In genomic region chr2:196262606-196263005, GRCh38 we compare ENCODE assay signal across 12 cellular contexts.
DNase-seq lines count a peak whose midpoint lies in the region; ATAC-seq, FAIRE-seq and TF ChIP-seq lines count a peak whose summit lies in the region.
"Had no signal": no experiment of that assay in that cellular context is flagged by ENCODE, and none has a peak within 500 bp of the region (broad histone marks: within the 10 kb centered on the region; RNA-seq: fewer than 3 reads in every experiment).

No MANE protein-coding gene starts in this region.

- DNase-seq in Karpas-422 = no peak
- no peak for DNase-seq in activated naive CD8-positive, alpha-beta T cell treated with anti-CD3 and anti-CD28 coated beads, Interleukin-2, amount 50 U/mL, for 24 hours
- DNase-seq in naive B cell = no peak
- DNase-seq in stimulated activated CD4-positive, alpha-beta T cell treated with anti-CD3 and anti-CD28 coated beads, Interleukin-2, amount 100 ng/mL, for 24 hours = no peak
- no peak for DNase-seq in GM13977 (ENCODE audit: low spot score)
- no peak for DNase-seq in NCI-H1930 (lab: John Stamatoyannopoulos, UW)
- no peak for DNase-seq in H54 (ENCODE audit: insufficient read length, low spot score)
- DNase-seq: MG63, SHP77 had no signal

- H3K4me3 Mint-ChIP-seq in activated naive CD8-positive, alpha-beta T cell treated with anti-CD3 and anti-CD28 coated beads, Interleukin-2, amount 50 U/mL, for 24 hours = peak overlapping the region; percentile 82
- peak overlapping the region in 7 of 8 donors; percentile 31 to 88 (median 70) for H3K4me3 Mint-ChIP-seq in naive B cell
- H3K4me3 Mint-ChIP-seq: neural progenitor cell had no signal

- H3K79me2 ChIP-seq in Karpas-422 (ENCODE audit: low read length) = no peaks in the 10 kb centered on the region

- peaks cover 3% of the 10 kb centered on the region for H3K9me3 Mint-ChIP-seq in activated naive CD8-positive, alpha-beta T cell treated with anti-CD3 and anti-CD28 coated beads, Interleukin-2, amount 50 U/mL, for 24 hours
- H3K9me3 Mint-ChIP-seq in naive B cell = no peaks in the 10 kb centered on the region
- H3K9me3 Mint-ChIP-seq: neural progenitor cell had no signal

- H3K27me3 Mint-ChIP-seq in activated naive CD8-positive, alpha-beta T cell treated with anti-CD3 and anti-CD28 coated beads, Interleukin-2, amount 50 U/mL, for 24 hours = no peaks in the 10 kb centered on the region
- no peaks in the 10 kb centered on the region for H3K27me3 Mint-ChIP-seq in naive B cell

- no peak for TF ChIP-seq CTCF in GM13977 (IDR thresholded peaks at IDR 0.05; ENCODE audit: extremely low read depth, insufficient read depth, missing control alignments)

- peak overlapping the region; percentile 16 to 91 (median 62); a peak in 20 of 22 replicates for H3K9ac ChIP-seq in BLaER1 treated with 17β-estradiol and CSF1 and Interleukin-3, amounts not matched to agents 10 nM and 100 nM
- H3K9ac ChIP-seq in Karpas-422 (ENCODE audit: low read length) = peak overlapping the region; percentile 37; the same call in 1 of the 2 replicates
- H3K9ac ChIP-seq: neural progenitor cell had no signal

- H3K27ac ChIP-seq in BLaER1 treated with 17β-estradiol and CSF1 and Interleukin-3, amounts not matched to agents 10 nM and 100 nM = peak overlapping the region; percentile 52 to 95 (median 75)
- peak overlapping the region; percentile 59; the same call in 1 of the 2 replicates for H3K27ac ChIP-seq in Karpas-422 (ENCODE audit: low read length)
- H3K27ac ChIP-seq: neural progenitor cell had no signal

- H3K27me3 ChIP-seq in BLaER1 treated with 17β-estradiol and CSF1 and Interleukin-3, amounts not matched to agents 10 nM and 100 nM = no peaks in the 10 kb centered on the region
- H3K27me3 ChIP-seq in Karpas-422 (ENCODE audit: low read length) = no peaks in the 10 kb centered on the region
- H3K27me3 ChIP-seq: MG63, neural progenitor cell had no signal

- in situ Hi-C loops in GM13977 (cut with MboI; ENCODE audit: low pct_unique_long_range_greater_than_20kb, low sequenced_read_pairs, unreplicated experiment) = loop anchor here (25.0 kb wide), 1 partner anchor 100 kb away; the partner anchor contains the start of gene STK17B

- H3K4me2 ChIP-seq in BLaER1 treated with 17β-estradiol and CSF1 and Interleukin-3, amounts not matched to agents 10 nM and 100 nM = peak overlapping the region; percentile 50 to 96 (median 77)
- peak overlapping the region; percentile 53 for H3K4me2 ChIP-seq in Karpas-422 (ENCODE audit: low read depth, low read length, poor library complexity, severe bottlenecking)
- H3K4me2 ChIP-seq: neural progenitor cell had no signal

- H3K9me3 ChIP-seq in BLaER1 treated with 17β-estradiol and CSF1 and Interleukin-3, amounts not matched to agents 10 nM and 100 nM (replicated peaks in 1 of 11) = no peaks in the 10 kb centered on the region
- no peaks in the 10 kb centered on the region for H3K9me3 ChIP-seq in Karpas-422 (ENCODE audit: low read length)
- H3K9me3 ChIP-seq: MG63 had no signal

- peaks cover 25 to 85% (median 48%) of the 10 kb centered on the region in 10 experiments for H3K4me1 ChIP-seq in BLaER1 treated with 17β-estradiol and CSF1 and Interleukin-3, amounts not matched to agents 10 nM and 100 nM
- H3K4me1 ChIP-seq in Karpas-422 (ENCODE audit: low read length) = peaks cover 48% of the 10 kb centered on the region

- H3K27ac Mint-ChIP-seq in activated naive CD8-positive, alpha-beta T cell treated with anti-CD3 and anti-CD28 coated beads, Interleukin-2, amount 50 U/mL, for 24 hours = peak overlapping the region; percentile 95
- H3K27ac Mint-ChIP-seq in naive B cell = peak overlapping the region; percentile 91 to 95 (median 92)
- H3K27ac Mint-ChIP-seq: neural progenitor cell had no signal

- TF ChIP-seq POLR2A in H54 (IDR thresholded peaks at IDR 0.05; ENCODE audit: low read depth, low read length) = no peak

- H3K36me3 ChIP-seq in BLaER1 treated with 17β-estradiol and CSF1 and Interleukin-3, amounts not matched to agents 10 nM and 100 nM = no peaks in the 10 kb centered on the region
- no peaks in the 10 kb centered on the region for H3K36me3 ChIP-seq in Karpas-422 (ENCODE audit: insufficient read depth, low read length)
- H3K36me3 ChIP-seq: MG63, neural progenitor cell had no signal

- H3K4me3 ChIP-seq in BLaER1 treated with 17β-estradiol and CSF1 and Interleukin-3, amounts not matched to agents 10 nM and 100 nM = peak overlapping the region in 5 of 10 experiments; percentile 18 to 42 (median 23); a peak in 6 of 20 replicates
- peak overlapping the region; percentile 38; the same call in 1 of the 2 replicates for H3K4me3 ChIP-seq in Karpas-422 (ENCODE audit: low read length)
- H3K4me3 ChIP-seq: MG63, neural progenitor cell had no signal

- FAIRE-seq in H54 (lab: Jason Lieb, UNC) = no peak
- FAIRE-seq: H1 had no signal

- H3K36me3 Mint-ChIP-seq in activated naive CD8-positive, alpha-beta T cell treated with anti-CD3 and anti-CD28 coated beads, Interleukin-2, amount 50 U/mL, for 24 hours (ENCODE audit: low read depth) = peaks cover 15% of the 10 kb centered on the region
- H3K36me3 Mint-ChIP-seq in naive B cell = no peaks in the 10 kb centered on the region
- H3K36me3 Mint-ChIP-seq: neural progenitor cell had no signal

- ATAC-seq in activated naive CD8-positive, alpha-beta T cell treated with anti-CD3 and anti-CD28 coated beads, Interleukin-2, amount 50 U/mL, for 24 hours = no peak
- no peak for ATAC-seq in naive B cell (ENCODE audit: low read depth in 2 of 2)

- H4K20me1 ChIP-seq in BLaER1 treated with 17β-estradiol and CSF1 and Interleukin-3, amounts not matched to agents 10 nM and 100 nM = no peaks in the 10 kb centered on the region
- no peaks in the 10 kb centered on the region for H4K20me1 ChIP-seq in Karpas-422 (ENCODE audit: insufficient read depth, low read depth, low read length)

- H2AFZ ChIP-seq in Karpas-422 (ENCODE audit: low read length) = peak overlapping the region; percentile 93
- H2AFZ ChIP-seq: neural progenitor cell had no signal

- H3K4me1 Mint-ChIP-seq in activated naive CD8-positive, alpha-beta T cell treated with anti-CD3 and anti-CD28 coated beads, Interleukin-2, amount 50 U/mL, for 24 hours = peaks cover 87% of the 10 kb centered on the region
- H3K4me1 Mint-ChIP-seq in naive B cell = peaks cover 36 to 78% (median 45%) of the 10 kb centered on the region in 3 donors

- H3K9me2 ChIP-seq in Karpas-422 (replicated peaks; ENCODE audit: insufficient read depth, low read length) = no peaks in the 10 kb centered on the region
